Comparison of ENCODE assay signal across 8 cellular contexts in the genomic region with DNA sequence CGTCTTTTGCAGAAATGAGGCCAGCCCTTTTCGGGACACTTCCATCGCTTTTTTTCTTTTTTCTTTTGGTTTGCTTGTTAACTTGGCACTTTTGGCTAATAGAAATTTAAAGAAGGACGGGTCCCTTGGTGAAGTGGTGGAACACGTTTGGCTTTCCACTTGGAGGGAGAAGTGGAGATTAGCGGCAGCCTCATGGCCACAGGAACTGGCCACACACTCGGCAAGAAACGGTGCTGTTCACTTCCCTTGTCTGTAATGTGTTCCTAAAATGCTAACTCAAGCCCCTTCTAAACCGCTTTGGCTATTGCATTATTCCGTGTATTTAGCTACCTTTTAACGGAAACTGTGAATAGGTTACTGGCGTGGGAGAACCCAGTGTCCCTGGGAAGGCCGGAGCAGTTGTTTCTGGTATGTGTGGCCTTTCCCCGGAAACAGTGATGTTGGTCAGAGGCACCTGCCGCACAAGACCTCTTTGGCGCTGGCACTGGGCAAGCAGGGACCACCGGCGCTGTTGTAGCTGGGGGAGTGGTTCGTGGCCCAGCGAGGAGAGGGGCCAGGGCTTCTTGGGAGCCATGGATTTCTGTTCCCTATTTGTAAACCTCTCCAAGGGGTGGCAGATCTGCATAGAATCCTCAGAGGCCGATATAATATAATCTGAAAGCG. TPM values are rescaled to one million over a fixed set of nuclear protein-coding genes. Genes with fewer than 3 reads are reported as not detected.
DNase-seq lines count a peak whose midpoint lies in the region; ATAC-seq lines count a peak whose summit lies in the region.

No MANE protein-coding gene starts in this region.

- H3K4me1 Mint-ChIP-seq in T-helper 1 cell treated with Interleukin-12 subunit alpha and Interleukin-12 subunit beta and Interleukin-4 antibody, amounts not matched to agents 30 μg/mL and 1 μg/mL, for 36 hours (ENCODE audit: low read depth) = peaks cover 13% of the 10 kb centered on the region
- H3K4me1 Mint-ChIP-seq in activated naive CD8-positive, alpha-beta T cell treated with anti-CD3 and anti-CD28 coated beads, Interleukin-2, amount 10 ng/mL, durations not matched to agents 7 days and 5 days = peaks cover 7% of the 10 kb centered on the region
- H3K4me1 Mint-ChIP-seq in stimulated activated naive CD8-positive, alpha-beta T cell treated with anti-CD3 and anti-CD28 coated beads, Interleukin-15, amount 100 ng/mL, for 72 hours = peaks cover 18% of the 10 kb centered on the region

- no peaks in the 10 kb centered on the region for H3K9me3 Mint-ChIP-seq in T-helper 1 cell treated with Interleukin-12 subunit alpha and Interleukin-12 subunit beta and Interleukin-4 antibody, amounts not matched to agents 30 μg/mL and 1 μg/mL, for 36 hours
- H3K9me3 Mint-ChIP-seq in activated naive CD8-positive, alpha-beta T cell treated with anti-CD3 and anti-CD28 coated beads, Interleukin-2, amount 10 ng/mL, durations not matched to agents 7 days and 5 days = no peaks in the 10 kb centered on the region
- no peaks in the 10 kb centered on the region for H3K9me3 Mint-ChIP-seq in stimulated activated naive CD8-positive, alpha-beta T cell treated with anti-CD3 and anti-CD28 coated beads, Interleukin-15, amount 100 ng/mL, for 72 hours

- H3K36me3 Mint-ChIP-seq in T-helper 1 cell treated with Interleukin-12 subunit alpha and Interleukin-12 subunit beta and Interleukin-4 antibody, amounts not matched to agents 30 μg/mL and 1 μg/mL, for 36 hours (ENCODE audit: low read depth) = peaks cover 1% of the 10 kb centered on the region
- no peaks in the 10 kb centered on the region for H3K36me3 Mint-ChIP-seq in activated naive CD8-positive, alpha-beta T cell treated with anti-CD3 and anti-CD28 coated beads, Interleukin-2, amount 10 ng/mL, durations not matched to agents 7 days and 5 days

- peaks cover 53% of the 10 kb centered on the region for H3K27me3 Mint-ChIP-seq in T-helper 1 cell treated with Interleukin-12 subunit alpha and Interleukin-12 subunit beta and Interleukin-4 antibody, amounts not matched to agents 30 μg/mL and 1 μg/mL, for 36 hours (ENCODE audit: low read depth)
- H3K27me3 Mint-ChIP-seq in activated naive CD8-positive, alpha-beta T cell treated with anti-CD3 and anti-CD28 coated beads, Interleukin-2, amount 10 ng/mL, durations not matched to agents 7 days and 5 days = peaks cover 53% of the 10 kb centered on the region
- H3K27me3 Mint-ChIP-seq in stimulated activated naive CD8-positive, alpha-beta T cell treated with anti-CD3 and anti-CD28 coated beads, Interleukin-15, amount 100 ng/mL, for 72 hours = peaks cover 83% of the 10 kb centered on the region

- POLR2A ChIA-PET in activated naive CD8-positive, alpha-beta T cell treated with anti-CD3 and anti-CD28 coated beads, Interleukin-2, amount 10 ng/mL, durations not matched to agents 7 days and 5 days (lab: Charles Lee) = no interaction called here

- ATAC-seq in activated naive CD8-positive, alpha-beta T cell treated with anti-CD3 and anti-CD28 coated beads, Interleukin-2, amount 10 ng/mL, durations not matched to agents 7 days and 5 days (ENCODE audit: low read depth) = no peak
- no peak for ATAC-seq in stimulated activated naive CD8-positive, alpha-beta T cell treated with anti-CD3 and anti-CD28 coated beads, Interleukin-15, amount 100 ng/mL, for 72 hours
- no peak for ATAC-seq in HG02884 (IDR thresholded peaks at IDR 0.05; ENCODE audit: unreplicated experiment)

- H3K4me3 Mint-ChIP-seq in T-helper 1 cell treated with Interleukin-12 subunit alpha and Interleukin-12 subunit beta and Interleukin-4 antibody, amounts not matched to agents 30 μg/mL and 1 μg/mL, for 36 hours = peak overlapping the region; percentile 67
- H3K4me3 Mint-ChIP-seq in activated naive CD8-positive, alpha-beta T cell treated with anti-CD3 and anti-CD28 coated beads, Interleukin-2, amount 10 ng/mL, durations not matched to agents 7 days and 5 days = peak overlapping the region; percentile 9
- H3K4me3 Mint-ChIP-seq in stimulated activated naive CD8-positive, alpha-beta T cell treated with anti-CD3 and anti-CD28 coated beads, Interleukin-15, amount 100 ng/mL, for 72 hours = peak overlapping the region; percentile 58 to 77

- DNase-seq in T-helper 1 cell (no peak), inferior parietal cortex (ENCODE audit: extremely low spot score) (peak; percentile 50), LoVo (ENCODE audit: low spot score) (no peak), NCI-H524 (lab: John Stamatoyannopoulos, UW) (no peak)
- no peak for DNase-seq in activated naive CD8-positive, alpha-beta T cell treated with anti-CD3 and anti-CD28 coated beads, Interleukin-2, amount 10 ng/mL, durations not matched to agents 7 days and 5 days
- no peak for DNase-seq in stimulated activated naive CD8-positive, alpha-beta T cell treated with anti-CD3 and anti-CD28 coated beads, Interleukin-15, amount 100 ng/mL, for 72 hours

- no peak overlapping the region for H3K27ac Mint-ChIP-seq in T-helper 1 cell treated with Interleukin-12 subunit alpha and Interleukin-12 subunit beta and Interleukin-4 antibody, amounts not matched to agents 30 μg/mL and 1 μg/mL, for 36 hours
- no peak overlapping the region for H3K27ac Mint-ChIP-seq in activated naive CD8-positive, alpha-beta T cell treated with anti-CD3 and anti-CD28 coated beads, Interleukin-2, amount 10 ng/mL, durations not matched to agents 7 days and 5 days
- H3K27ac Mint-ChIP-seq in stimulated activated naive CD8-positive, alpha-beta T cell treated with anti-CD3 and anti-CD28 coated beads, Interleukin-15, amount 100 ng/mL, for 72 hours = peak overlapping the region; percentile 7 to 63

RNA-seq across cellular contexts. Expression of a gene that starts 1.0 kb away (rescaled TPM):
- 1 to 10 TPM in 1 of 2 experiments, under 1 TPM in 1; 0.68 to 1.1 TPM for total RNA-seq in activated naive CD8-positive, alpha-beta T cell treated with anti-CD3 and anti-CD28 coated beads, Interleukin-2, amount 10 ng/mL, durations not matched to agents 7 days and 5 days

Comparison
In these comparisons a context has a peak if more than half of its experiments do, and no peak if none do; other contexts are left out.
1. H3K27ac Mint-ChIP-seq: peak in stimulated activated naive CD8-positive, alpha-beta T cell treated with anti-CD3 and anti-CD28 coated beads, Interleukin-15, amount 100 ng/mL, for 72 hours (2 of 2); none in T-helper 1 cell treated with Interleukin-12 subunit alpha and Interleukin-12 subunit beta and Interleukin-4 antibody, amounts not matched to agents 30 μg/mL and 1 μg/mL, for 36 hours (single experiment) and activated naive CD8-positive, alpha-beta T cell treated with anti-CD3 and anti-CD28 coated beads, Interleukin-2, amount 10 ng/mL, durations not matched to agents 7 days and 5 days (single experiment).
2. H3K4me3 Mint-ChIP-seq: peak in every context shown above with its lines; median percentile 68 in stimulated activated naive CD8-positive, alpha-beta T cell treated with anti-CD3 and anti-CD28 coated beads, Interleukin-15, amount 100 ng/mL, for 72 hours; 67 in T-helper 1 cell treated with Interleukin-12 subunit alpha and Interleukin-12 subunit beta and Interleukin-4 antibody, amounts not matched to agents 30 μg/mL and 1 μg/mL, for 36 hours; 9 in activated naive CD8-positive, alpha-beta T cell treated with anti-CD3 and anti-CD28 coated beads, Interleukin-2, amount 10 ng/mL, durations not matched to agents 7 days and 5 days.